8 cellular contexts compared by ENCODE assay signal in genomic region chr2:54115284-54116137, GRCh38. TPM values are rescaled to one million over a fixed set of nuclear protein-coding genes. Genes with fewer than 3 reads are reported as not detected.
DNase-seq lines count a peak whose midpoint lies in the region; ATAC-seq lines count a peak whose summit lies in the region.

TSS of gene ACYP2 (plus strand) at chr2:54115615.

- peaks cover 19% of the 10 kb centered on the region for H3K9me3 ChIP-seq in HUES48 (ENCODE audit: control insufficient read depth, insufficient read depth, low read length)
- peaks cover 42% of the 10 kb centered on the region for H3K9me3 ChIP-seq in NT2/D1 (ENCODE audit: insufficient read depth, low read length)
- H3K9me3 ChIP-seq in endocrine pancreas (ENCODE audit: control insufficient read depth, low read length) = no peaks in the 10 kb centered on the region

- DNase-seq in D341Med (ENCODE audit: low spot score) (peak; percentile 93), NT2/D1 (ENCODE audit: low read depth, low spot score) (peak; percentile 88), mesenteric fat pad (ENCODE audit: low spot score) (peak; percentile 98)
- peak; percentile 94 for DNase-seq in activated CD8-positive, alpha-beta memory T cell treated with anti-CD3 and anti-CD28 coated beads, Interleukin-2, amount 10 ng/mL, durations not matched to agents 7 days and 5 days
- peak; percentile 84 for DNase-seq in stimulated activated CD8-positive, alpha-beta memory T cell treated with anti-CD3 and anti-CD28 coated beads, Interleukin-15, amount 100 ng/mL, for 1 hour (ENCODE audit: low read depth)

- H3K9me3 Mint-ChIP-seq in activated CD8-positive, alpha-beta memory T cell treated with anti-CD3 and anti-CD28 coated beads, Interleukin-2, amount 10 ng/mL, durations not matched to agents 7 days and 5 days (ENCODE audit: low read depth) = peaks cover 6% of the 10 kb centered on the region

- H3K9ac ChIP-seq in HUES48 (ENCODE audit: low read depth, low read length) (peak within 1 kb of the TSS; percentile 98), NT2/D1 (ENCODE audit: insufficient read length, low read depth) (peak within 1 kb of the TSS; percentile 89), endocrine pancreas (ENCODE audit: control insufficient read depth, insufficient read depth, low read length) (peak within 1 kb of the TSS; percentile 99)

- no peaks in the 10 kb centered on the region for H3K4me1 ChIP-seq in HUES48 (ENCODE audit: control insufficient read depth, insufficient read depth, low read length)
- H3K4me1 ChIP-seq in NT2/D1 (ENCODE audit: insufficient read depth, insufficient read length) = no peaks in the 10 kb centered on the region
- H3K4me1 ChIP-seq in endocrine pancreas (ENCODE audit: control insufficient read depth, insufficient read depth, low read length) = no peaks in the 10 kb centered on the region

- H3K27me3 ChIP-seq in HUES48 (ENCODE audit: control insufficient read depth, insufficient read depth, low read length) = no peaks in the 10 kb centered on the region
- no peaks in the 10 kb centered on the region for H3K27me3 ChIP-seq in NT2/D1 (ENCODE audit: insufficient read depth, insufficient read length)
- no peaks in the 10 kb centered on the region for H3K27me3 ChIP-seq in endocrine pancreas (ENCODE audit: control insufficient read depth, insufficient read depth, low read length)

- ATAC-seq in GM21423 (IDR thresholded peaks at IDR 0.05; ENCODE audit: unreplicated experiment) = peak; percentile 87
- peak; percentile 88 for ATAC-seq in activated CD8-positive, alpha-beta memory T cell treated with anti-CD3 and anti-CD28 coated beads, Interleukin-2, amount 10 ng/mL, durations not matched to agents 7 days and 5 days

- H3K4me1 Mint-ChIP-seq in activated CD8-positive, alpha-beta memory T cell treated with anti-CD3 and anti-CD28 coated beads, Interleukin-2, amount 10 ng/mL, durations not matched to agents 7 days and 5 days = peaks cover 11% of the 10 kb centered on the region

- CTCF ChIA-PET in activated CD8-positive, alpha-beta memory T cell treated with anti-CD3 and anti-CD28 coated beads, Interleukin-2, amount 10 ng/mL, durations not matched to agents 7 days and 5 days (lab: Charles Lee) = interaction anchor here (1.0 to 2.4 kb wide), 5 partner anchors 9 to 407 kb away, joined by 3 to 10 read pairs (median 3); no protein-coding TSS in a partner anchor

- H3K36me3 ChIP-seq in HUES48 (ENCODE audit: control insufficient read depth, insufficient read depth, low read length) (no peaks in the 10 kb centered on the region), NT2/D1 (ENCODE audit: insufficient read depth, insufficient read length, low read length) (no peaks in the 10 kb centered on the region), endocrine pancreas (ENCODE audit: control insufficient read depth, insufficient read depth, low read length) (no peaks in the 10 kb centered on the region)

- H3K4me3 ChIP-seq in HUES48 (ENCODE audit: low read depth, low read length) (peak within 1 kb of the TSS; percentile 91), NT2/D1 (ENCODE audit: insufficient read length, low read depth) (peak within 1 kb of the TSS; percentile 78), endocrine pancreas (ENCODE audit: control insufficient read depth, insufficient read depth, low read length) (peak within 1 kb of the TSS; percentile 90)

- H3K27me3 Mint-ChIP-seq in activated CD8-positive, alpha-beta memory T cell treated with anti-CD3 and anti-CD28 coated beads, Interleukin-2, amount 10 ng/mL, durations not matched to agents 7 days and 5 days = no peaks in the 10 kb centered on the region

- H3K4me3 Mint-ChIP-seq in activated CD8-positive, alpha-beta memory T cell treated with anti-CD3 and anti-CD28 coated beads, Interleukin-2, amount 10 ng/mL, durations not matched to agents 7 days and 5 days = peak within 1 kb of the TSS; percentile 84

- H3K27ac ChIP-seq in HUES48 (ENCODE audit: low read depth, low read length) = peak within 1 kb of the TSS; percentile 98

- H3K36me3 Mint-ChIP-seq in activated CD8-positive, alpha-beta memory T cell treated with anti-CD3 and anti-CD28 coated beads, Interleukin-2, amount 10 ng/mL, durations not matched to agents 7 days and 5 days = peaks cover 30% of the 10 kb centered on the region

- peak within 1 kb of the TSS; percentile 97 for H3K27ac Mint-ChIP-seq in activated CD8-positive, alpha-beta memory T cell treated with anti-CD3 and anti-CD28 coated beads, Interleukin-2, amount 10 ng/mL, durations not matched to agents 7 days and 5 days

RNA-seq across cellular contexts. Expression of gene ACYP2, which starts in this region (rescaled TPM):
- 1 to 10 TPM; 9.9 TPM for total RNA-seq in activated CD8-positive, alpha-beta memory T cell treated with anti-CD3 and anti-CD28 coated beads, Interleukin-2, amount 10 ng/mL, durations not matched to agents 7 days and 5 days
- 23.4 TPM for total RNA-seq in mesenteric fat pad

Comparison
In these comparisons a context has a peak if more than half of its experiments do, and no peak if none do; other contexts are left out.
1. Peak in every context shown above with its lines: DNase-seq, ATAC-seq, H3K4me3 ChIP-seq and H3K27ac ChIP-seq.